ENCODE assay signal across 20 cellular contexts in genomic region chr4:169652535-169652934, GRCh38.
"Had no signal": no experiment of that assay in that cellular context is flagged by ENCODE, and none has a peak within 500 bp of the region (broad histone marks: within the 10 kb centered on the region; RNA-seq: fewer than 3 reads in every experiment).

No MANE protein-coding gene starts in this region.

- H3K4me1 Mint-ChIP-seq: endodermal cell had no signal

- H3K27me3 Mint-ChIP-seq: naive B cell; stimulated activated naive B cell treated with anti-CD40 and anti-IgM and Interleukin-4, amounts not matched to agents 10 μg/mL and 1 μg/mL and 100 μg/mL, for 72 hours; type B pancreatic cell had no signal

- H3K9me3 Mint-ChIP-seq: naive B cell; stimulated activated naive B cell treated with anti-CD40 and anti-IgM and Interleukin-4, amounts not matched to agents 10 μg/mL and 1 μg/mL and 100 μg/mL, for 72 hours; type B pancreatic cell had no signal

- H3K27ac Mint-ChIP-seq: endodermal cell; stimulated activated naive B cell treated with anti-CD40 and anti-IgM and Interleukin-4, amounts not matched to agents 10 μg/mL and 1 μg/mL and 100 μg/mL, for 72 hours; type B pancreatic cell had no signal

- H3K4me3 Mint-ChIP-seq: endodermal cell; naive B cell; stimulated activated naive B cell treated with anti-CD40 and anti-IgM and Interleukin-4, amounts not matched to agents 10 μg/mL and 1 μg/mL and 100 μg/mL, for 72 hours; type B pancreatic cell had no signal

- H3K27me3 ChIP-seq: hepatocyte, neutrophil, spleen had no signal

- DNase-seq: effector CD4-positive, alpha-beta T cell; endodermal cell; erythroblast; foreskin melanocyte; head of caudate nucleus; left colon; mesendoderm; naive B cell; psoas muscle; retina; spleen; stimulated activated CD4-positive, alpha-beta T cell treated with anti-CD3 and anti-CD28 coated beads, Interleukin-15, amount 100 ng/mL, for 24 hours; stimulated activated CD4-positive, alpha-beta T cell treated with anti-CD3 and anti-CD28 coated beads, Interleukin-1b, Interleukin-23, amount 100 ng/mL, for 48 hours; stimulated activated CD4-positive, alpha-beta T cell treated with anti-CD3 and anti-CD28 coated beads, Interleukin-4, amount 100 ng/mL, for 24 hours; stimulated activated naive B cell treated with anti-CD40 and anti-IgM and Interleukin-4, amounts not matched to agents 10 μg/mL and 1 μg/mL and 100 μg/mL, for 72 hours had no signal

- ATAC-seq: left colon; psoas muscle; sciatic nerve; stimulated activated naive B cell treated with anti-CD40 and anti-IgM and Interleukin-4, amounts not matched to agents 10 μg/mL and 1 μg/mL and 100 μg/mL, for 72 hours had no signal

- H3K27ac ChIP-seq: coronary artery, hepatocyte, neutrophil, psoas muscle, spleen had no signal
